19 cellular contexts compared by ENCODE assay signal in genomic region chr10:121240556-121240955, GRCh38.
"Had no signal": no experiment of that assay in that cellular context is flagged by ENCODE, and none has a peak within 500 bp of the region (broad histone marks: within the 10 kb centered on the region; RNA-seq: fewer than 3 reads in every experiment).

No MANE protein-coding gene starts in this region.

- H3K4me1 ChIP-seq: lower lobe of right lung, tibial artery had no signal

- H3K36me3 ChIP-seq: lower lobe of right lung, tibial artery, vagina had no signal

- H3K27me3 ChIP-seq: tibial artery, vagina had no signal

- H3K4me1 Mint-ChIP-seq: activated naive CD8-positive, alpha-beta T cell treated with anti-CD3 and anti-CD28 coated beads, Interleukin-2, amount 10 ng/mL, durations not matched to agents 7 days and 5 days; immature natural killer cell; naive B cell; stimulated activated effector memory CD8-positive, alpha-beta T cell treated with anti-CD3 and anti-CD28 coated beads, Interleukin-12 subunit alpha, Interleukin-12 subunit beta, amount 100 ng/mL, for 72 hours had no signal

- H3K4me3 Mint-ChIP-seq: activated naive CD8-positive, alpha-beta T cell treated with anti-CD3 and anti-CD28 coated beads, Interleukin-2, amount 10 ng/mL, durations not matched to agents 7 days and 5 days; activated T-helper 1 cell treated with anti-CD3 and anti-CD28 coated beads, Interleukin-12 subunit alpha, Interleukin-12 subunit beta, Interleukin-2, Interleukin-4 antibody, amounts not matched to agents 30 ng/mL and 10 ng/mL and 1 ng/mL, durations not matched to agents 14 hours and 24 hours and 36 hours; brain; dendritic cell treated with granulocyte-macrophage colony-stimulating factor and Interleukin-4, amounts not matched to agents 40 ng/mL and 50 ng/mL, for 4 days; effector memory CD8-positive, alpha-beta T cell; immature natural killer cell; stimulated activated effector memory CD8-positive, alpha-beta T cell treated with anti-CD3 and anti-CD28 coated beads, Interleukin-12 subunit alpha, Interleukin-12 subunit beta, amount 100 ng/mL, for 72 hours had no signal

- H3K9me3 ChIP-seq: tibial artery, vagina had no signal

- H3K27ac ChIP-seq: lower lobe of right lung, parathyroid adenoma, tibial artery, vagina had no signal

- H3K4me3 ChIP-seq: lower lobe of right lung, tibial artery, vagina had no signal

- H3K36me3 Mint-ChIP-seq: activated naive CD8-positive, alpha-beta T cell treated with anti-CD3 and anti-CD28 coated beads, Interleukin-2, amount 10 ng/mL, durations not matched to agents 7 days and 5 days; brain; stimulated activated effector memory CD8-positive, alpha-beta T cell treated with anti-CD3 and anti-CD28 coated beads, Interleukin-12 subunit alpha, Interleukin-12 subunit beta, amount 100 ng/mL, for 72 hours had no signal

- DNase-seq: activated CD4-positive, alpha-beta T cell treated with anti-CD3 and anti-CD28 coated beads, Interleukin-2, amount 50 U/mL, for 1 hour; activated CD8-positive, alpha-beta memory T cell treated with anti-CD3 and anti-CD28 coated beads for 24 hours; activated naive CD8-positive, alpha-beta T cell treated with anti-CD3 and anti-CD28 coated beads, Interleukin-2, amount 10 ng/mL, durations not matched to agents 7 days and 5 days; effector memory CD8-positive, alpha-beta T cell; foreskin melanocyte; immature natural killer cell; naive B cell; stimulated activated CD4-positive, alpha-beta T cell treated with anti-CD3 and anti-CD28 coated beads, Interleukin-12 subunit alpha, Interleukin-12 subunit beta, amount 100 ng/mL, for 4 hours; stimulated activated CD4-positive, alpha-beta T cell treated with anti-CD3 and anti-CD28 coated beads, Interleukin-2, amount 100 ng/mL, for 24 hours; T-helper 9 cell; tibial artery had no signal

- H3K27ac Mint-ChIP-seq: activated naive CD8-positive, alpha-beta T cell treated with anti-CD3 and anti-CD28 coated beads, Interleukin-2, amount 10 ng/mL, durations not matched to agents 7 days and 5 days; activated T-helper 1 cell treated with anti-CD3 and anti-CD28 coated beads, Interleukin-12 subunit alpha, Interleukin-12 subunit beta, Interleukin-2, Interleukin-4 antibody, amounts not matched to agents 30 ng/mL and 10 ng/mL and 1 ng/mL, durations not matched to agents 14 hours and 24 hours and 36 hours; dendritic cell treated with granulocyte-macrophage colony-stimulating factor and Interleukin-4, amounts not matched to agents 40 ng/mL and 50 ng/mL, for 4 days; effector memory CD8-positive, alpha-beta T cell; naive B cell; stimulated activated effector memory CD8-positive, alpha-beta T cell treated with anti-CD3 and anti-CD28 coated beads, Interleukin-12 subunit alpha, Interleukin-12 subunit beta, amount 100 ng/mL, for 72 hours had no signal

- ATAC-seq: activated CD4-positive, CD25-positive, alpha-beta regulatory T cell treated with anti-CD3 and anti-CD28 coated beads, Interleukin-2, amount 50 U/mL, for 24 hours; effector memory CD8-positive, alpha-beta T cell; stimulated activated effector memory CD8-positive, alpha-beta T cell treated with anti-CD3 and anti-CD28 coated beads, Interleukin-12 subunit alpha, Interleukin-12 subunit beta, amount 100 ng/mL, for 72 hours had no signal

- H3K27me3 Mint-ChIP-seq: dendritic cell treated with granulocyte-macrophage colony-stimulating factor and Interleukin-4, amounts not matched to agents 40 ng/mL and 50 ng/mL, for 4 days; effector memory CD8-positive, alpha-beta T cell had no signal
